27 cellular contexts compared by ENCODE assay signal in genomic region chr3:80307844-80308243, GRCh38.
DNase-seq lines count a peak whose midpoint lies in the region; ATAC-seq and TF ChIP-seq lines count a peak whose summit lies in the region.
"Had no signal": no experiment of that assay in that cellular context is flagged by ENCODE, and none has a peak within 500 bp of the region (broad histone marks: within the 10 kb centered on the region; RNA-seq: fewer than 3 reads in every experiment).

No MANE protein-coding gene starts in this region.

- H3K9me3 ChIP-seq in H9 (ENCODE audit: control insufficient read depth, low read depth, low read length) (no peaks in the 10 kb centered on the region), WERI-Rb-1 (ENCODE audit: severe bottlenecking) (no peaks in the 10 kb centered on the region)
- H3K9me3 ChIP-seq: BE2C, HAP-1, Peyer's patch, SJCRH30 had no signal

- H3K27ac Mint-ChIP-seq in H9 = no peak overlapping the region
- H3K27ac Mint-ChIP-seq: CD14-positive monocyte; CD8-positive, alpha-beta memory T cell had no signal

- peak overlapping the region; percentile 50 for H4K8ac ChIP-seq in H9 (replicated peaks; ENCODE audit: insufficient read length, low read depth, low read length)
- no peak overlapping the region for H4K8ac ChIP-seq in mesendoderm (ENCODE audit: low read depth, low read length)

- no peaks in the 10 kb centered on the region for H3K79me1 ChIP-seq in H9 (ENCODE audit: insufficient read depth, low read depth, low read length, poor library complexity, severe bottlenecking)
- no peaks in the 10 kb centered on the region for H3K79me1 ChIP-seq in mesendoderm (ENCODE audit: low read length)

- H2BK20ac ChIP-seq in H9 (ENCODE audit: low read depth, low read length, poor library complexity, severe bottlenecking) = no peak overlapping the region

- H3K9me3 Mint-ChIP-seq in H9 = peaks cover 0 to 2% of the 10 kb centered on the region in 2 experiments; a peak in 1 of 5 replicates

- H3T11ph ChIP-seq in H9 (ENCODE audit: low read length) = no peak overlapping the region

- H2BK15ac ChIP-seq in H9 (ENCODE audit: low read depth, low read length) = no peak overlapping the region
- H2BK15ac ChIP-seq in mesendoderm (replicated peaks; ENCODE audit: low read depth) = no peak overlapping the region

- no peaks in the 10 kb centered on the region for H3K23me2 ChIP-seq in H9 (ENCODE audit: insufficient read length, low read depth, low read length, poor library complexity, severe bottlenecking)

- H4K91ac ChIP-seq in H9 (ENCODE audit: insufficient read length, low read depth, low read length) = no peak overlapping the region

- no peak overlapping the region for H3K27ac ChIP-seq in H9 (ENCODE audit: insufficient read length, low read depth, low read length)
- H3K27ac ChIP-seq in WERI-Rb-1 = peak overlapping the region; percentile 69
- no peak overlapping the region for H3K27ac ChIP-seq in mesendoderm (ENCODE audit: low read depth, low read length)
- H3K27ac ChIP-seq: Peyer's patch, SJCRH30 had no signal

- H3K79me2 ChIP-seq in H9 (ENCODE audit: insufficient read depth, low read length) (no peaks in the 10 kb centered on the region), mesendoderm (ENCODE audit: control insufficient read depth, insufficient read depth, low read length) (no peaks in the 10 kb centered on the region)

- no peaks in the 10 kb centered on the region; a peak in 1 of 7 replicates for H3K36me3 Mint-ChIP-seq in H9 (ENCODE audit: insufficient read depth in 1 of 3, low read depth in 3 of 3)
- H3K36me3 Mint-ChIP-seq: CD14-positive monocyte; CD8-positive, alpha-beta memory T cell had no signal

- no peak for TF ChIP-seq POLR2A in GM18505 (IDR thresholded peaks at IDR 0.05; ENCODE audit: borderline replicate concordance, extremely low read depth, insufficient read depth, insufficient read length)

- WGBS in H9 (ENCODE audit: extremely low coverage, insufficient read length, low lambda C conversion rate) = no CpG with 5 or more reads among the region's 8 CpGs
- no CpG with 5 or more reads among the region's 8 CpGs for WGBS in mesendoderm (ENCODE audit: extremely low coverage, insufficient coverage, low lambda C conversion rate)

- H3K27me3 ChIP-seq in H9 (ENCODE audit: insufficient read depth, low read length) (no peaks in the 10 kb centered on the region), WERI-Rb-1 (ENCODE audit: insufficient read depth, low read depth, severe bottlenecking) (no peaks in the 10 kb centered on the region), mesendoderm (ENCODE audit: insufficient read depth, low read length, poor library complexity) (no peaks in the 10 kb centered on the region)
- H3K27me3 ChIP-seq: BE2C, Peyer's patch, SJCRH30 had no signal

- no peak overlapping the region for H2BK120ac ChIP-seq in H9 (ENCODE audit: low read depth, low read length, poor library complexity, severe bottlenecking)
- H2BK120ac ChIP-seq in mesendoderm (ENCODE audit: low read depth, low read length) = no peak overlapping the region

- ATAC-seq in GM18505 (IDR thresholded peaks at IDR 0.05; ENCODE audit: unreplicated experiment) = no peak

- H3K18ac ChIP-seq in H9 (ENCODE audit: insufficient read length, low read depth, low read length) (no peak overlapping the region), mesendoderm (ENCODE audit: low read length) (no peak overlapping the region)

- H3K4me1 Mint-ChIP-seq in H9 = 0 out of 4 replicates have a peak, but pooled peaks cover 2 to 3% of the 10 kb centered on the region in 2 experiments
- H3K4me1 Mint-ChIP-seq: CD14-positive monocyte; CD8-positive, alpha-beta memory T cell had no signal

- DNase-seq in NCI-H82 (lab: John Stamatoyannopoulos, UW) (peak; percentile 53), NCI-H82 treated with DMSO at 0.1 percent for 48 hours (lab: John Stamatoyannopoulos, UW; ENCODE audit: unreplicated experiment) (no peak), H9 (peak; percentile 57), WERI-Rb-1 (no peak), mesendoderm (peak; percentile 22), HCEC 1CT (no peak), NCI-H1694 treated with DMSO at 0.1 percent for 48 hours (lab: John Stamatoyannopoulos, UW) (no peak)
- DNase-seq: 8988T; ACHN; BE2C; CD8-positive, alpha-beta memory T cell; DMS 273 treated with DMSO at 0.1 percent for 48 hours; DMS79; EL; NCI-H1092; NCI-H1417 treated with DMSO at 0.1 percent for 48 hours; NCI-H187; NCI-H2081 treated with DMSO at 0.1 percent for 48 hours; NCI-H2171; NCI-H226; NCI-H510A; NCI-H774; Peyer's patch had no signal

- H2BK12ac ChIP-seq in H9 (ENCODE audit: insufficient read length, low read depth, low read length) = no peak overlapping the region

- H3K4me1 ChIP-seq in H9 (ENCODE audit: insufficient read depth, low read length) = no peaks in the 10 kb centered on the region
- no peaks in the 10 kb centered on the region for H3K4me1 ChIP-seq in mesendoderm (ENCODE audit: control insufficient read depth, low read depth, low read length)
- H3K4me1 ChIP-seq: BE2C, HAP-1, Peyer's patch, SJCRH30 had no signal

- H4K20me1 ChIP-seq in H9 (ENCODE audit: control insufficient read depth, insufficient read depth, insufficient read length) = no peaks in the 10 kb centered on the region

- TF ChIP-seq CTCF in H9 (conservative IDR thresholded peaks at IDR 0.05) (peak; percentile 39; the same call in 2 of the 3 replicates), WERI-Rb-1 (IDR thresholded peaks at IDR 0.05; ENCODE audit: low read depth, low read length) (0 out of 2 replicates have a peak, but pooled peaks have one; percentile 11)

- H3K23ac ChIP-seq in H9 (ENCODE audit: insufficient read length, low read depth, low read length) (no peak overlapping the region), mesendoderm (ENCODE audit: low read length) (no peak overlapping the region)

- H2AK5ac ChIP-seq in H9 (ENCODE audit: insufficient read length, low read length) = no peak overlapping the region
- no peak overlapping the region for H2AK5ac ChIP-seq in mesendoderm (ENCODE audit: low read length)

- H3K27me3 Mint-ChIP-seq in H9 (ENCODE audit: low read depth) = no peaks in the 10 kb centered on the region; the same call in 1 of the 2 replicates
- H3K27me3 Mint-ChIP-seq: CD8-positive, alpha-beta memory T cell had no signal

- H3K9ac ChIP-seq in H9 (ENCODE audit: extremely low read depth, insufficient read length, low read length) (no peak overlapping the region), mesendoderm (ENCODE audit: low read length) (no peak overlapping the region)

- no peak overlapping the region for H3K14ac ChIP-seq in H9 (ENCODE audit: insufficient read depth, low read length)

- H3K36me3 ChIP-seq in WERI-Rb-1 = no peaks in the 10 kb centered on the region
- H3K36me3 ChIP-seq in mesendoderm (ENCODE audit: control insufficient read depth, insufficient read depth, low read length) = no peaks in the 10 kb centered on the region
- H3K36me3 ChIP-seq: BE2C, HAP-1, Peyer's patch, SJCRH30 had no signal

- H3K4ac ChIP-seq in H9 (ENCODE audit: low read depth, low read length) (no peak overlapping the region), mesendoderm (ENCODE audit: low read depth, low read length) (no peak overlapping the region)

- H3K56ac ChIP-seq in H9 (ENCODE audit: insufficient read length, low read depth, low read length) = no peak overlapping the region
- H3K56ac ChIP-seq in mesendoderm (ENCODE audit: low read length) = no peak overlapping the region

- no peak overlapping the region for H2AFZ ChIP-seq in H9 (ENCODE audit: low read length)

- no peak overlapping the region for H4K5ac ChIP-seq in H9 (ENCODE audit: insufficient read length, low read depth, low read length)
- H4K5ac ChIP-seq in mesendoderm (ENCODE audit: low read length) = no peak overlapping the region

- H3K4me3 ChIP-seq in WERI-Rb-1 (ENCODE audit: low read depth, low read length) = no peak overlapping the region
- H3K4me3 ChIP-seq in mesendoderm (ENCODE audit: low read length) = no peak overlapping the region
- H3K4me3 ChIP-seq: HAP-1, Peyer's patch, SJCRH30 had no signal

- no peak overlapping the region for H3K4me3 Mint-ChIP-seq in H9
- H3K4me3 Mint-ChIP-seq: CD14-positive monocyte; CD8-positive, alpha-beta memory T cell had no signal

- H3K4me2 ChIP-seq in H9 (ENCODE audit: insufficient read depth, insufficient read length, low read length) = no peak overlapping the region
- H3K4me2 ChIP-seq in mesendoderm (ENCODE audit: low read length) = no peak overlapping the region

- no peak overlapping the region for H2BK5ac ChIP-seq in H9 (ENCODE audit: insufficient read length, low read length)
- H2BK5ac ChIP-seq in mesendoderm (ENCODE audit: low read length) = no peak overlapping the region

Comparison
In these comparisons a context has a peak if more than half of its experiments do, and no peak if none do; other contexts are left out.
1. DNase-seq: peak in NCI-H82 (single experiment), H9 (single experiment) and mesendoderm (single experiment); none in NCI-H82 treated with DMSO at 0.1 percent for 48 hours (single experiment), WERI-Rb-1 (single experiment), HCEC 1CT (single experiment) and NCI-H1694 treated with DMSO at 0.1 percent for 48 hours (single experiment).